In genomic region chr4:76654796-76655195, GRCh38 we compare ENCODE assay signal across 13 cellular contexts.
"Had no signal": no experiment of that assay in that cellular context is flagged by ENCODE, and none has a peak within 500 bp of the region (broad histone marks: within the 10 kb centered on the region; RNA-seq: fewer than 3 reads in every experiment).

No MANE protein-coding gene starts in this region.

- H2AFZ ChIP-seq: parathyroid adenoma had no signal

- H3K79me2 ChIP-seq: parathyroid adenoma had no signal

- H3K9ac ChIP-seq: parathyroid adenoma had no signal

- H3K27ac ChIP-seq: epithelial cell of prostate, parathyroid adenoma had no signal

- H3K4me1 ChIP-seq: parathyroid adenoma had no signal

- DNase-seq: activated CD4-positive, alpha-beta T cell treated with anti-CD3 and anti-CD28 coated beads for 4 hours; activated CD8-positive, alpha-beta T cell treated with anti-CD3 and anti-CD28 coated beads for 36 hours; activated naive CD8-positive, alpha-beta T cell treated with anti-CD3 and anti-CD28 coated beads for 36 hours; aorta; islet precursor cell; left ventricle myocardium superior; naive thymus-derived CD8-positive, alpha-beta T cell; stimulated activated CD4-positive, alpha-beta T cell treated with anti-CD3 and anti-CD28 coated beads, Interleukin-4, amount 100 ng/mL, for 1 hour; stimulated activated naive CD4-positive, alpha-beta T cell; substantia nigra; T-helper 2 cell had no signal
